In genomic region chr14:58560208-58560607, GRCh38 we compare ENCODE assay signal across 17 cellular contexts.
A peak's percentile ranks its signal among the peaks of the same experiment; 100 is the strongest.
DNase-seq lines count a peak whose midpoint lies in the region; ATAC-seq, FAIRE-seq and TF ChIP-seq lines count a peak whose summit lies in the region.
"Had no signal": no experiment of that assay in that cellular context is flagged by ENCODE, and none has a peak within 500 bp of the region (broad histone marks: within the 10 kb centered on the region; RNA-seq: fewer than 3 reads in every experiment).

No MANE protein-coding gene starts in this region.

- H3K36me3 ChIP-seq in astrocyte (ENCODE audit: insufficient read depth, low read length), result no peaks in the 10 kb centered on the region
- H3K36me3 ChIP-seq in hepatocyte (replicated peaks; ENCODE audit: insufficient read depth, low read depth), result no peaks in the 10 kb centered on the region

- WGBS in hepatocyte (ENCODE audit: low lambda C conversion rate, missing lambda C conversion rate), result 38% methylated on average over 3 of the region's 3 CpGs

- H3K79me2 ChIP-seq in astrocyte (ENCODE audit: insufficient read depth, low read length), result no peaks in the 10 kb centered on the region
- H3K79me2 ChIP-seq in hepatocyte, result no peaks in the 10 kb centered on the region

- ATAC-seq in HG03439 (IDR thresholded peaks at IDR 0.05; ENCODE audit: unreplicated experiment) (no peak), HG02642 (IDR thresholded peaks at IDR 0.05; ENCODE audit: poor library complexity, unreplicated experiment) (no peak)

- no peaks in the 10 kb centered on the region for H3K9me3 Mint-ChIP-seq in astrocyte (ENCODE audit: unreplicated experiment)
- H3K9me3 Mint-ChIP-seq: immature natural killer cell had no signal

- peaks cover 8% of the 10 kb centered on the region for H3K4me1 Mint-ChIP-seq in astrocyte (ENCODE audit: low read depth, unreplicated experiment)

- H3K9me2 ChIP-seq in hepatocyte (replicated peaks; ENCODE audit: insufficient read depth), result no peaks in the 10 kb centered on the region

- no peaks in the 10 kb centered on the region for H3K27me3 ChIP-seq in astrocyte (ENCODE audit: insufficient read depth, low read length)
- no peaks in the 10 kb centered on the region for H3K27me3 ChIP-seq in hepatocyte

- no peak overlapping the region for H3K4me3 Mint-ChIP-seq in astrocyte (ENCODE audit: unreplicated experiment)
- H3K4me3 Mint-ChIP-seq: immature natural killer cell had no signal

- DNase-seq in Daoy (ENCODE audit: low read depth), result peak; percentile 64
- peak; percentile 11 for DNase-seq in LHCN-M2 (ENCODE audit: low read depth)
- peak; percentile 68 for DNase-seq in astrocyte (ENCODE audit: low read depth)
- peak; percentile 29 for DNase-seq in hepatocyte (ENCODE audit: low spot score)
- no peak for DNase-seq in DMS 273 treated with DMSO at 0.1 percent for 48 hours (lab: John Stamatoyannopoulos, UW)
- no peak for DNase-seq in iPS-NIHi7 (ENCODE audit: extremely low spot score)
- DNase-seq: activated CD4-positive, alpha-beta T cell treated with anti-CD3 and anti-CD28 coated beads, Interleukin-2, amount 50 U/mL, for 4 hours; activated effector memory CD4-positive, alpha-beta T cell treated with anti-CD3 and anti-CD28 coated beads, Interleukin-2, amount 50 U/mL, for 16 hours; central memory CD4-positive, alpha-beta T cell; immature natural killer cell; NCI-H510A treated with DMSO at 0.1 percent for 48 hours; RPMI8226; stimulated activated CD4-positive, alpha-beta T cell treated with anti-CD3 and anti-CD28 coated beads, Interleukin-2, amount 100 ng/mL, for 24 hours; T-helper 9 cell had no signal

- no peak overlapping the region for H3K27ac ChIP-seq in astrocyte (ENCODE audit: low read depth, low read length)
- H3K27ac ChIP-seq in hepatocyte, result peak overlapping the region; percentile 65

- H3K4me3 ChIP-seq in astrocyte (ENCODE audit: insufficient read depth, low read depth, low read length) (no peak overlapping the region), hepatocyte (no peak overlapping the region)

- TF ChIP-seq CTCF in astrocyte (IDR thresholded peaks at IDR 0.05; ENCODE audit: insufficient read depth, low read depth, low read length) (no peak), hepatocyte (IDR thresholded peaks at IDR 0.05; ENCODE audit: poor library complexity) (no peak)

- peak overlapping the region; percentile 2 for H2AFZ ChIP-seq in astrocyte (ENCODE audit: low read depth, low read length)
- peak overlapping the region; percentile 27 for H2AFZ ChIP-seq in hepatocyte

- H4K20me1 ChIP-seq in astrocyte (ENCODE audit: insufficient read depth, low read length) (no peaks in the 10 kb centered on the region), hepatocyte (ENCODE audit: insufficient read depth, poor library complexity, severe bottlenecking) (no peaks in the 10 kb centered on the region)

- no peak overlapping the region for H3K4me2 ChIP-seq in astrocyte (ENCODE audit: low read length)
- H3K4me2 ChIP-seq in hepatocyte, result peak overlapping the region; percentile 35

- no peak for FAIRE-seq in astrocyte (lab: Jason Lieb, UNC)

- peaks cover 2% of the 10 kb centered on the region for H3K36me3 Mint-ChIP-seq in astrocyte (ENCODE audit: low read depth, unreplicated experiment)

- no peak overlapping the region for H3K9ac ChIP-seq in astrocyte (ENCODE audit: low read length)

- H3K9me3 ChIP-seq in astrocyte (ENCODE audit: insufficient read depth, low read depth, low read length) (no peaks in the 10 kb centered on the region), hepatocyte (ENCODE audit: low read depth) (no peaks in the 10 kb centered on the region)

- H3K27me3 Mint-ChIP-seq in astrocyte (ENCODE audit: low read depth, unreplicated experiment), result peaks cover 2% of the 10 kb centered on the region
- H3K27me3 Mint-ChIP-seq: progenitor cell of endocrine pancreas had no signal

- no peaks in the 10 kb centered on the region for H3K4me1 ChIP-seq in astrocyte (ENCODE audit: insufficient read depth, low read length)
- H3K4me1 ChIP-seq in hepatocyte (ENCODE audit: insufficient read depth), result peaks cover 20% of the 10 kb centered on the region

- no peak overlapping the region for H3K27ac Mint-ChIP-seq in astrocyte (ENCODE audit: unreplicated experiment)
- H3K27ac Mint-ChIP-seq: immature natural killer cell, progenitor cell of endocrine pancreas had no signal

Comparison
In these comparisons a context has a peak if more than half of its experiments do, and no peak if none do; other contexts are left out.
1. DNase-seq: peak in Daoy (single experiment), LHCN-M2 (single experiment), astrocyte (single experiment) and hepatocyte (single experiment); none in DMS 273 treated with DMSO at 0.1 percent for 48 hours (single experiment) and iPS-NIHi7 (single experiment).